ENCODE assay signal across 19 cellular contexts in the genomic region with DNA sequence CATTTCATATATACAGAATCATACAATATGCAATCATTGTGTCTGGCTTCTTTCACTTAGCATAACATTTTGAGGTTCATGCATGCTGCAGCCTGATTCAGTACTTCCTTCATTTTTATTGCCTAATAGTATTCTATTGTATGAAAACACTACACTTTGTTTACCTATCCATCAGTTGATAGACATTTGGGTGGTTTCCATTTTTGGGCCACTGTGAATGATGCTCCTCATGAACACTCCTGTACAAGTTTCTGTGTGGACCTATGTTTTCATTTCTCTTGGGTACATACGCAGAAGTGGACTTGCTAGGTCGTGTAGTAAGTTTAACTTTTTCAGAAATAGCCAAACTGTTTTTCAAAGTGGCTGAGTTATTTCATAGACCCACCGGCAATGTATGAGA. TPM values are rescaled to one million over a fixed set of nuclear protein-coding genes. Genes with fewer than 3 reads are reported as not detected.
DNase-seq lines count a peak whose midpoint lies in the region; ATAC-seq and TF ChIP-seq lines count a peak whose summit lies in the region.
"Had no signal": no experiment of that assay in that cellular context is flagged by ENCODE, and none has a peak within 500 bp of the region (broad histone marks: within the 10 kb centered on the region; RNA-seq: fewer than 3 reads in every experiment).

No MANE protein-coding gene starts in this region.

- no peak overlapping the region for H3K4me3 ChIP-seq in GM23338
- H3K4me3 ChIP-seq in iPS-20b (ENCODE audit: low read length) = no peak overlapping the region
- H3K4me3 ChIP-seq: A549, GM12878 had no signal

- peak overlapping the region; percentile 35; the same call in 1 of the 2 replicates for H3K4me2 ChIP-seq in GM23338
- H3K4me2 ChIP-seq: A549 had no signal

- peaks cover 84% of the 10 kb centered on the region for H3K79me2 ChIP-seq in GM23338 (replicated peaks; ENCODE audit: insufficient read depth)

- H3K36me3 Mint-ChIP-seq in GM23338 (ENCODE audit: low read depth) = no peaks in the 10 kb centered on the region
- H3K36me3 Mint-ChIP-seq in WTC11 = no peaks in the 10 kb centered on the region

- DNase-seq in DMS153 (lab: John Stamatoyannopoulos, UW) (peak; percentile 7), DMS153 treated with DMSO at 0.1 percent for 48 hours (lab: John Stamatoyannopoulos, UW; ENCODE audit: unreplicated experiment) (no peak), GM23338 (ENCODE audit: low spot score) (no peak), WTC11 (ENCODE audit: low spot score) (no peak), left ventricle myocardium superior (no peak), NCI-H345 (lab: John Stamatoyannopoulos, UW) (no peak)
- DNase-seq: AML-193; Caco-2; CD4-positive, alpha-beta T cell; DMS53; DND-41; EL; HCEC 1CT had no signal

- no peaks in the 10 kb centered on the region for H3K9me3 ChIP-seq in iPS-20b (ENCODE audit: insufficient read depth, low read depth, low read length)
- H3K9me3 ChIP-seq: A549, Caco-2 had no signal

- intact Hi-C loops in left ventricle myocardium superior (cut with micrococcal nuclease) = no loop called here

- H3K9me3 Mint-ChIP-seq in GM23338 (no peaks in the 10 kb centered on the region), WTC11 (no peaks in the 10 kb centered on the region)
- H3K9me3 Mint-ChIP-seq: CD4-positive, alpha-beta T cell had no signal

- no peaks in the 10 kb centered on the region for H3K27me3 ChIP-seq in GM23338 (ENCODE audit: insufficient read depth)
- H3K27me3 ChIP-seq in iPS-20b (ENCODE audit: insufficient read depth, low read length) = no peaks in the 10 kb centered on the region

- H2AFZ ChIP-seq in GM23338 = no peak overlapping the region

- POLR2A ChIA-PET in WTC11 (lab: Charles Lee) = no interaction called here

- H3K27ac Mint-ChIP-seq in GM23338 (peak overlapping the region; percentile 97), WTC11 (peak overlapping the region; percentile 96)
- H3K27ac Mint-ChIP-seq: CD4-positive, alpha-beta T cell had no signal

- H3K36me3 ChIP-seq in GM23338 (ENCODE audit: insufficient read depth) (no peaks in the 10 kb centered on the region), iPS-20b (ENCODE audit: insufficient read depth, low read depth, low read length) (no peaks in the 10 kb centered on the region)

- H3F3A ChIP-seq in GM23338 (replicated peaks; ENCODE audit: low read depth) = no peaks in the 10 kb centered on the region; the same call in 1 of the 2 replicates

- TF ChIP-seq CTCF in GM23338 (conservative IDR thresholded peaks at IDR 0.05; ENCODE audit: low read depth in 2 of 2) = no peak
- no peak for TF ChIP-seq CTCF in WTC11 (IDR thresholded peaks at IDR 0.05)

- no peaks in the 10 kb centered on the region for H3K9me2 ChIP-seq in GM23338 (ENCODE audit: insufficient read depth)

- no peak overlapping the region for H3K4me3 Mint-ChIP-seq in GM23338
- H3K4me3 Mint-ChIP-seq in WTC11 = no peak overlapping the region
- H3K4me3 Mint-ChIP-seq: CD4-positive, alpha-beta T cell had no signal

- ATAC-seq in GM23338 (no peak), WTC11 (no peak), left ventricle myocardium superior (no peak), GM21786 (IDR thresholded peaks at IDR 0.05; ENCODE audit: unreplicated experiment) (no peak)
- ATAC-seq: A549 had no signal

- H4K20me1 ChIP-seq in GM23338 (replicated peaks; ENCODE audit: insufficient read depth) = no peaks in the 10 kb centered on the region

- H3K4me1 ChIP-seq in GM23338 (ENCODE audit: insufficient read depth) = peaks cover 78% of the 10 kb centered on the region
- H3K4me1 ChIP-seq in iPS-20b (ENCODE audit: insufficient read depth, low read length) = peaks cover 56% of the 10 kb centered on the region; the same call in 1 of the 2 replicates
- H3K4me1 ChIP-seq: A549, Caco-2 had no signal

- peak overlapping the region; percentile 55; the same call in 1 of the 2 replicates for H3K9ac ChIP-seq in iPS-20b (ENCODE audit: low read depth, low read length)

- CTCF ChIA-PET in WTC11 (lab: Charles Lee) = interaction anchor here (1.6 kb wide), 1 partner anchor 12 kb away, joined by 8 read pairs; no protein-coding TSS in a partner anchor

- H3K4me1 Mint-ChIP-seq in GM23338 (peaks cover 81% of the 10 kb centered on the region), WTC11 (peaks cover 90% of the 10 kb centered on the region)

- H3K27me3 Mint-ChIP-seq in GM23338 (ENCODE audit: insufficient read depth, low read depth, poor library complexity) (peaks cover 4% of the 10 kb centered on the region), WTC11 (ENCODE audit: low read depth) (no peaks in the 10 kb centered on the region)
- H3K27me3 Mint-ChIP-seq: CD4-positive, alpha-beta T cell had no signal

- H3K27ac ChIP-seq in GM23338 (ENCODE audit: low read depth) = peak overlapping the region; percentile 87; the same call in 1 of the 2 replicates
- peak overlapping the region; percentile 77 for H3K27ac ChIP-seq in iPS-20b (ENCODE audit: low read length)
- H3K27ac ChIP-seq: 22Rv1, A549, C4-2B had no signal

TF ChIP-seq in GM23338, 12 proteins besides CTCF, POLR2A, EP300 and RAD21 (continues in another document):
- TF ChIP-seq, protein P1, sequence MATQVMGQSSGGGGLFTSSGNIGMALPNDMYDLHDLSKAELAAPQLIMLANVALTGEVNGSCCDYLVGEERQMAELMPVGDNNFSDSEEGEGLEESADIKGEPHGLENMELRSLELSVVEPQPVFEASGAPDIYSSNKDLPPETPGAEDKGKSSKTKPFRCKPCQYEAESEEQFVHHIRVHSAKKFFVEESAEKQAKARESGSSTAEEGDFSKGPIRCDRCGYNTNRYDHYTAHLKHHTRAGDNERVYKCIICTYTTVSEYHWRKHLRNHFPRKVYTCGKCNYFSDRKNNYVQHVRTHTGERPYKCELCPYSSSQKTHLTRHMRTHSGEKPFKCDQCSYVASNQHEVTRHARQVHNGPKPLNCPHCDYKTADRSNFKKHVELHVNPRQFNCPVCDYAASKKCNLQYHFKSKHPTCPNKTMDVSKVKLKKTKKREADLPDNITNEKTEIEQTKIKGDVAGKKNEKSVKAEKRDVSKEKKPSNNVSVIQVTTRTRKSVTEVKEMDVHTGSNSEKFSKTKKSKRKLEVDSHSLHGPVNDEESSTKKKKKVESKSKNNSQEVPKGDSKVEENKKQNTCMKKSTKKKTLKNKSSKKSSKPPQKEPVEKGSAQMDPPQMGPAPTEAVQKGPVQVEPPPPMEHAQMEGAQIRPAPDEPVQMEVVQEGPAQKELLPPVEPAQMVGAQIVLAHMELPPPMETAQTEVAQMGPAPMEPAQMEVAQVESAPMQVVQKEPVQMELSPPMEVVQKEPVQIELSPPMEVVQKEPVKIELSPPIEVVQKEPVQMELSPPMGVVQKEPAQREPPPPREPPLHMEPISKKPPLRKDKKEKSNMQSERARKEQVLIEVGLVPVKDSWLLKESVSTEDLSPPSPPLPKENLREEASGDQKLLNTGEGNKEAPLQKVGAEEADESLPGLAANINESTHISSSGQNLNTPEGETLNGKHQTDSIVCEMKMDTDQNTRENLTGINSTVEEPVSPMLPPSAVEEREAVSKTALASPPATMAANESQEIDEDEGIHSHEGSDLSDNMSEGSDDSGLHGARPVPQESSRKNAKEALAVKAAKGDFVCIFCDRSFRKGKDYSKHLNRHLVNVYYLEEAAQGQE (IDR thresholded peaks at IDR 0.05; ENCODE audit: unreplicated experiment) = no peak
- TF ChIP-seq, protein P2, sequence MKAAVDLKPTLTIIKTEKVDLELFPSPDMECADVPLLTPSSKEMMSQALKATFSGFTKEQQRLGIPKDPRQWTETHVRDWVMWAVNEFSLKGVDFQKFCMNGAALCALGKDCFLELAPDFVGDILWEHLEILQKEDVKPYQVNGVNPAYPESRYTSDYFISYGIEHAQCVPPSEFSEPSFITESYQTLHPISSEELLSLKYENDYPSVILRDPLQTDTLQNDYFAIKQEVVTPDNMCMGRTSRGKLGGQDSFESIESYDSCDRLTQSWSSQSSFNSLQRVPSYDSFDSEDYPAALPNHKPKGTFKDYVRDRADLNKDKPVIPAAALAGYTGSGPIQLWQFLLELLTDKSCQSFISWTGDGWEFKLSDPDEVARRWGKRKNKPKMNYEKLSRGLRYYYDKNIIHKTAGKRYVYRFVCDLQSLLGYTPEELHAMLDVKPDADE (IDR thresholded peaks at IDR 0.05) = no peak

TF ChIP-seq in WTC11, 78 proteins besides CTCF, POLR2A, EP300 and RAD21 (continues in another document):
- TF ChIP-seq, protein P3, sequence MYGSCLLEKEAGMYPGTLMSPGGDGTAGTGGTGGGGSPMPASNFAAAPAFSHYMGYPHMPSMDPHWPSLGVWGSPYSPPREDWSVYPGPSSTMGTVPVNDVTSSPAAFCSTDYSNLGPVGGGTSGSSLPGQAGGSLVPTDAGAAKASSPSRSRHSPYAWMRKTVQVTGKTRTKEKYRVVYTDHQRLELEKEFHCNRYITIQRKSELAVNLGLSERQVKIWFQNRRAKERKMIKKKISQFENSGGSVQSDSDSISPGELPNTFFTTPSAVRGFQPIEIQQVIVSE (CRISPR knock-in tag; IDR thresholded peaks at IDR 0.05; ENCODE audit: borderline replicate concordance) = no peak
- TF ChIP-seq NR3C1 (CRISPR knock-in tag; conservative IDR thresholded peaks at IDR 0.05; ENCODE audit: low read depth) (no peak), GTF2I (CRISPR knock-in tag; conservative IDR thresholded peaks at IDR 0.05) (no peak), SMAD4 (CRISPR knock-in tag; IDR thresholded peaks at IDR 0.05) (no peak), SMAD3 (CRISPR knock-in tag; IDR thresholded peaks at IDR 0.05; ENCODE audit: borderline replicate concordance) (no peak), ZNF317 (CRISPR knock-in tag; IDR thresholded peaks at IDR 0.05; ENCODE audit: borderline replicate concordance, low read depth) (no peak)
- TF ChIP-seq, protein P4, sequence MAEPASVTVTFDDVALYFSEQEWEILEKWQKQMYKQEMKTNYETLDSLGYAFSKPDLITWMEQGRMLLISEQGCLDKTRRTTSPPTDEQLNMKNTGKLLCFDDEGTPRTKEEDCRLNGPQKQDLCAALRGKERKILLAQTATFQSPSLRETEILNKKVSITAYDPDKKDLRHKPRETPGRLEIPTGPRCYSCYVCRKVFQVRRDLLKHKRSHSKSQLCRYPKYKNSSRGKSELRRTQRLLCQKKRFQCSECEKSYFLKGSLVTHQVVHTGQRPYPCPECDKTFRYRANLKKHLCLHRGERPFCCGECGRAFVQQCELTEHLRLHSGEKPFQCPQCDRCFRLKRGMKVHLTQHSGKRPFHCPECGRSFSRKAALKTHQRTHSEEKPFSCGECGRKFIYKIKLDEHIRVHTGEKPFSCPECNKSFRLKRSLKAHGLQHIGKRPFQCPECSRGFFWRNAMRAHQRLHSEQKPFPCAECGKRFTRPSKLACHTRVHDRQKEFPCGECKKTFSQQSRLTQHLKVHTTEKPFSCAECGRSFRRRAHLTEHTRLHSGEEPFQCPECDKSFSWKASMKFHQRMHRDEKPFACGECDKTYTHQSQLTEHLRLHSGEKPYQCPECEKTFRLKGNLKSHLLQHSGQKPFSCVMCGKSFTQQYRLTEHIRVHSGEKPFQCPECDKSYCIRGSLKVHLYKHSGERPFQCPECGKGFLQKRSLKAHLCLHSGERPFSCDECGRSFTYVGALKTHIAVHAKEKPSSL (CRISPR knock-in tag; conservative IDR thresholded peaks at IDR 0.05) = no peak

RNA-seq across cellular contexts. Expression of a gene that starts 18.8 kb away (rescaled TPM):
- total RNA-seq in GM23338 (2014; rRNA removed; shearing (Covaris generic)) = 34.3 and 49.2 TPM in 2 replicates
- 14.1 and 14.6 TPM in 2 replicates for polyA plus RNA-seq in GM23338 (2016; fragmentation: Nextera tagmentation; extraction: Ambion mirVana)
- total RNA-seq in WTC11 (2021) (50.3 to 53.0 TPM (median 51.9 TPM) in 3 replicates), left ventricle myocardium superior (32.7 TPM)
